1 cellular context compared by ENCODE assay signal in genomic region chr7:116929021-116929420, GRCh38.
TF ChIP-seq lines count a peak whose summit lies in the region.

No MANE protein-coding gene starts in this region.

TF ChIP-seq in GM23338, 12 proteins besides CTCF, POLR2A, EP300 and RAD21 (continued from another document):
- TF ChIP-seq ZNF462 (CRISPR knock-in tag; IDR thresholded peaks at IDR 0.05) (no peak), NANOG (IDR thresholded peaks at IDR 0.05; ENCODE audit: borderline replicate concordance) (no peak), STAT1 (IDR thresholded peaks at IDR 0.05; ENCODE audit: unreplicated experiment) (no peak), EZH2 (IDR thresholded peaks at IDR 0.05; ENCODE audit: low read depth, unreplicated experiment) (no peak)
TF ChIP-seq in GM23338: peak in this region for 0.
